1 cellular context compared by ENCODE assay signal in the genomic region with DNA sequence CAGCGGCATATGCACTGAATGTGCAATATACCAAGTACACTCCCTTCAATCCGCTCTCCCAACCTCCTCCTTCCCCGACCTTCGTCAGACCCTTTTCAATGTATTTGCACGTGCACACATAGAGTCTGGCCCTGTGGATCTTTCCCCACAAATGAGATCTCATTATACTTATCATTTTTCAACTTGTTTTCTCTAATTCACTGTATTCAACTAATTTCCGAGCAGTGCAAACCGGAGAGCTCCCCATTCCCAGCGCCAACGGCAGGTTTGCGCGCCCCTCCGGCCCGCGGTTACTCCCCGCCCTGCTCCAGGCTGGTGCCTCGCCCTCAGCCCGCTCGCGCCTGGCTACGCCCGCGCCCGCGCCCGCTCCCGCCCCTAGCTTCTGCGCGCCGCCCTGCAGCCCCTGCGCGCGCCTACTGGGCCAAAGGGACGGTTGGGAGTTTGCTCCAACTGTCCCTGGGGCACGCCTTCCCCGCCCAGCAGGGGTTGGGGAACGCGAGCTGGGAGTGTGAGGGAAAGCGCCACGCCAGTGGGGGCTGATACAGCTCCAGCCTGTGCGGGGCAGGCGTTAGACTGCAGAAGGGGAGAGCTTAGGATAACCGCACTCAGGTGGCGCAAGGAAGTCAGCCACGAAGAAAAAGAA.
TF ChIP-seq lines count a peak whose summit lies in the region.

No MANE protein-coding gene starts in this region.

TF ChIP-seq in HEK293, 187 proteins besides CTCF, POLR2A, EP300 and RAD21 (continued from another document and continues in another):
- TF ChIP-seq, protein P1, sequence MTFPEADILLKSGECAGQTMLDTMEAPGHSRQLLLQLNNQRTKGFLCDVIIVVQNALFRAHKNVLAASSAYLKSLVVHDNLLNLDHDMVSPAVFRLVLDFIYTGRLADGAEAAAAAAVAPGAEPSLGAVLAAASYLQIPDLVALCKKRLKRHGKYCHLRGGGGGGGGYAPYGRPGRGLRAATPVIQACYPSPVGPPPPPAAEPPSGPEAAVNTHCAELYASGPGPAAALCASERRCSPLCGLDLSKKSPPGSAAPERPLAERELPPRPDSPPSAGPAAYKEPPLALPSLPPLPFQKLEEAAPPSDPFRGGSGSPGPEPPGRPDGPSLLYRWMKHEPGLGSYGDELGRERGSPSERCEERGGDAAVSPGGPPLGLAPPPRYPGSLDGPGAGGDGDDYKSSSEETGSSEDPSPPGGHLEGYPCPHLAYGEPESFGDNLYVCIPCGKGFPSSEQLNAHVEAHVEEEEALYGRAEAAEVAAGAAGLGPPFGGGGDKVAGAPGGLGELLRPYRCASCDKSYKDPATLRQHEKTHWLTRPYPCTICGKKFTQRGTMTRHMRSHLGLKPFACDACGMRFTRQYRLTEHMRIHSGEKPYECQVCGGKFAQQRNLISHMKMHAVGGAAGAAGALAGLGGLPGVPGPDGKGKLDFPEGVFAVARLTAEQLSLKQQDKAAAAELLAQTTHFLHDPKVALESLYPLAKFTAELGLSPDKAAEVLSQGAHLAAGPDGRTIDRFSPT (tag by site-specific recombination; IDR thresholded peaks at IDR 0.05): peak; percentile 40; the same call in 1 of the 2 replicates
- TF ChIP-seq, protein P2, sequence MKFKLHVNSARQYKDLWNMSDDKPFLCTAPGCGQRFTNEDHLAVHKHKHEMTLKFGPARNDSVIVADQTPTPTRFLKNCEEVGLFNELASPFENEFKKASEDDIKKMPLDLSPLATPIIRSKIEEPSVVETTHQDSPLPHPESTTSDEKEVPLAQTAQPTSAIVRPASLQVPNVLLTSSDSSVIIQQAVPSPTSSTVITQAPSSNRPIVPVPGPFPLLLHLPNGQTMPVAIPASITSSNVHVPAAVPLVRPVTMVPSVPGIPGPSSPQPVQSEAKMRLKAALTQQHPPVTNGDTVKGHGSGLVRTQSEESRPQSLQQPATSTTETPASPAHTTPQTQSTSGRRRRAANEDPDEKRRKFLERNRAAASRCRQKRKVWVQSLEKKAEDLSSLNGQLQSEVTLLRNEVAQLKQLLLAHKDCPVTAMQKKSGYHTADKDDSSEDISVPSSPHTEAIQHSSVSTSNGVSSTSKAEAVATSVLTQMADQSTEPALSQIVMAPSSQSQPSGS (tag by site-specific recombination; IDR thresholded peaks at IDR 0.05; ENCODE audit: low read depth): no peak
- TF ChIP-seq, protein P3, sequence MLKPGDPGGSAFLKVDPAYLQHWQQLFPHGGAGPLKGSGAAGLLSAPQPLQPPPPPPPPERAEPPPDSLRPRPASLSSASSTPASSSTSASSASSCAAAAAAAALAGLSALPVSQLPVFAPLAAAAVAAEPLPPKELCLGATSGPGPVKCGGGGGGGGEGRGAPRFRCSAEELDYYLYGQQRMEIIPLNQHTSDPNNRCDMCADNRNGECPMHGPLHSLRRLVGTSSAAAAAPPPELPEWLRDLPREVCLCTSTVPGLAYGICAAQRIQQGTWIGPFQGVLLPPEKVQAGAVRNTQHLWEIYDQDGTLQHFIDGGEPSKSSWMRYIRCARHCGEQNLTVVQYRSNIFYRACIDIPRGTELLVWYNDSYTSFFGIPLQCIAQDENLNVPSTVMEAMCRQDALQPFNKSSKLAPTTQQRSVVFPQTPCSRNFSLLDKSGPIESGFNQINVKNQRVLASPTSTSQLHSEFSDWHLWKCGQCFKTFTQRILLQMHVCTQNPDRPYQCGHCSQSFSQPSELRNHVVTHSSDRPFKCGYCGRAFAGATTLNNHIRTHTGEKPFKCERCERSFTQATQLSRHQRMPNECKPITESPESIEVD (tag by site-specific recombination; IDR thresholded peaks at IDR 0.05): no peak
- TF ChIP-seq, protein P4, sequence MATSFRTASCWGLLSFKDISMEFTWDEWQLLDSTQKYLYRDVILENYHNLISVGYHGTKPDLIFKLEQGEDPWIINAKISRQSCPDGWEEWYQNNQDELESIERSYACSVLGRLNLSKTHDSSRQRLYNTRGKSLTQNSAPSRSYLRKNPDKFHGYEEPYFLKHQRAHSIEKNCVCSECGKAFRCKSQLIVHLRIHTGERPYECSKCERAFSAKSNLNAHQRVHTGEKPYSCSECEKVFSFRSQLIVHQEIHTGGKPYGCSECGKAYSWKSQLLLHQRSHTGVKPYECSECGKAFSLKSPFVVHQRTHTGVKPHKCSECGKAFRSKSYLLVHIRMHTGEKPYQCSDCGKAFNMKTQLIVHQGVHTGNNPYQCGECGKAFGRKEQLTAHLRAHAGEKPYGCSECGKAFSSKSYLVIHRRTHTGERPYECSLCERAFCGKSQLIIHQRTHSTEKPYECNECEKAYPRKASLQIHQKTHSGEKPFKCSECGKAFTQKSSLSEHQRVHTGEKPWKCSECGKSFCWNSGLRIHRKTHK (tag by site-specific recombination; IDR thresholded peaks at IDR 0.05): no peak
- peak; percentile 91 for TF ChIP-seq ZNF423 (tag by site-specific recombination; IDR thresholded peaks at IDR 0.05)
- peak; percentile 55 for TF ChIP-seq EGR2 (tag by site-specific recombination; IDR thresholded peaks at IDR 0.05; ENCODE audit: low read depth)
- TF ChIP-seq OSR2 (tag by site-specific recombination; IDR thresholded peaks at IDR 0.05): peak; percentile 37; the same call in 1 of the 2 replicates
- TF ChIP-seq ZNF776 (tag by site-specific recombination; IDR thresholded peaks at IDR 0.05; ENCODE audit: borderline replicate concordance): no peak
- no peak for TF ChIP-seq ZNF354C (tag by site-specific recombination; IDR thresholded peaks at IDR 0.05; ENCODE audit: borderline replicate concordance, low read depth)
- no peak for TF ChIP-seq ZFP69B (tag by site-specific recombination; IDR thresholded peaks at IDR 0.05)
- TF ChIP-seq ZNF654 (tag by site-specific recombination; IDR thresholded peaks at IDR 0.05; ENCODE audit: low read depth): no peak
- TF ChIP-seq, protein P5, sequence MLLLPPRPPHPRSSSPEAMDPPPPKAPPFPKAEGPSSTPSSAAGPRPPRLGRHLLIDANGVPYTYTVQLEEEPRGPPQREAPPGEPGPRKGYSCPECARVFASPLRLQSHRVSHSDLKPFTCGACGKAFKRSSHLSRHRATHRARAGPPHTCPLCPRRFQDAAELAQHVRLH (tag by site-specific recombination; IDR thresholded peaks at IDR 0.05): no peak
- TF ChIP-seq, protein P6, sequence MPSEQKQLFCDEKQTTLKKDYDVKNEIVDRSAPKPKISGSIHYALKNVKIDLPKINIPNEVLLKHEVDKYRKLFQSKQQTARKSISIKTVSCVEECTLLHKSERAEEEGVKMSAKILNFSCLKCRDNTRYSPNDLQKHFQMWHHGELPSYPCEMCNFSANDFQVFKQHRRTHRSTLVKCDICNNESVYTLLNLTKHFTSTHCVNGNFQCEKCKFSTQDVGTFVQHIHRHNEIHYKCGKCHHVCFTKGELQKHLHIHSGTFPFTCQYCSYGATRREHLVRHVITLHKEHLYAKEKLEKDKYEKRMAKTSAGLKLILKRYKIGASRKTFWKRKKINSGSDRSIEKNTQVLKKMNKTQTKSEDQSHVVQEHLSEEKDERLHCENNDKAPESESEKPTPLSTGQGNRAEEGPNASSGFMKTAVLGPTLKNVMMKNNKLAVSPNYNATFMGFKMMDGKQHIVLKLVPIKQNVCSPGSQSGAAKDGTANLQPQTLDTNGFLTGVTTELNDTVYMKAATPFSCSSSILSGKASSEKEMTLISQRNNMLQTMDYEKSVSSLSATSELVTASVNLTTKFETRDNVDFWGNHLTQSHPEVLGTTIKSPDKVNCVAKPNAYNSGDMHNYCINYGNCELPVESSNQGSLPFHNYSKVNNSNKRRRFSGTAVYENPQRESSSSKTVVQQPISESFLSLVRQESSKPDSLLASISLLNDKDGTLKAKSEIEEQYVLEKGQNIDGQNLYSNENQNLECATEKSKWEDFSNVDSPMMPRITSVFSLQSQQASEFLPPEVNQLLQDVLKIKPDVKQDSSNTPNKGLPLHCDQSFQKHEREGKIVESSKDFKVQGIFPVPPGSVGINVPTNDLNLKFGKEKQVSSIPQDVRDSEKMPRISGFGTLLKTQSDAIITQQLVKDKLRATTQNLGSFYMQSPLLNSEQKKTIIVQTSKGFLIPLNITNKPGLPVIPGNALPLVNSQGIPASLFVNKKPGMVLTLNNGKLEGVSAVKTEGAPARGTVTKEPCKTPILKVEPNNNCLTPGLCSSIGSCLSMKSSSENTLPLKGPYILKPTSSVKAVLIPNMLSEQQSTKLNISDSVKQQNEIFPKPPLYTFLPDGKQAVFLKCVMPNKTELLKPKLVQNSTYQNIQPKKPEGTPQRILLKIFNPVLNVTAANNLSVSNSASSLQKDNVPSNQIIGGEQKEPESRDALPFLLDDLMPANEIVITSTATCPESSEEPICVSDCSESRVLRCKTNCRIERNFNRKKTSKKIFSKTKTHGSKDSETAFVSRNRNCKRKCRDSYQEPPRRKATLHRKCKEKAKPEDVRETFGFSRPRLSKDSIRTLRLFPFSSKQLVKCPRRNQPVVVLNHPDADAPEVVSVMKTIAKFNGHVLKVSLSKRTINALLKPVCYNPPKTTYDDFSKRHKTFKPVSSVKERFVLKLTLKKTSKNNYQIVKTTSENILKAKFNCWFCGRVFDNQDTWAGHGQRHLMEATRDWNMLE (tag by site-specific recombination; conservative IDR thresholded peaks at IDR 0.05; ENCODE audit: low read depth): no peak
- no peak for TF ChIP-seq BCL11A (tag by site-specific recombination; IDR thresholded peaks at IDR 0.05; ENCODE audit: low read depth)
- TF ChIP-seq KLF7 (tag by site-specific recombination; IDR thresholded peaks at IDR 0.05; ENCODE audit: borderline replicate concordance): peak; percentile 48; the same call in 1 of the 2 replicates
- TF ChIP-seq, protein P7, sequence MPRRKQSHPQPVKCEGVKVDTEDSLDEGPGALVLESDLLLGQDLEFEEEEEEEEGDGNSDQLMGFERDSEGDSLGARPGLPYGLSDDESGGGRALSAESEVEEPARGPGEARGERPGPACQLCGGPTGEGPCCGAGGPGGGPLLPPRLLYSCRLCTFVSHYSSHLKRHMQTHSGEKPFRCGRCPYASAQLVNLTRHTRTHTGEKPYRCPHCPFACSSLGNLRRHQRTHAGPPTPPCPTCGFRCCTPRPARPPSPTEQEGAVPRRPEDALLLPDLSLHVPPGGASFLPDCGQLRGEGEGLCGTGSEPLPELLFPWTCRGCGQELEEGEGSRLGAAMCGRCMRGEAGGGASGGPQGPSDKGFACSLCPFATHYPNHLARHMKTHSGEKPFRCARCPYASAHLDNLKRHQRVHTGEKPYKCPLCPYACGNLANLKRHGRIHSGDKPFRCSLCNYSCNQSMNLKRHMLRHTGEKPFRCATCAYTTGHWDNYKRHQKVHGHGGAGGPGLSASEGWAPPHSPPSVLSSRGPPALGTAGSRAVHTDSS (tag by site-specific recombination; IDR thresholded peaks at IDR 0.05): no peak
- no peak for TF ChIP-seq ZNF366 (tag by site-specific recombination; conservative IDR thresholded peaks at IDR 0.05)
- TF ChIP-seq, protein P8, sequence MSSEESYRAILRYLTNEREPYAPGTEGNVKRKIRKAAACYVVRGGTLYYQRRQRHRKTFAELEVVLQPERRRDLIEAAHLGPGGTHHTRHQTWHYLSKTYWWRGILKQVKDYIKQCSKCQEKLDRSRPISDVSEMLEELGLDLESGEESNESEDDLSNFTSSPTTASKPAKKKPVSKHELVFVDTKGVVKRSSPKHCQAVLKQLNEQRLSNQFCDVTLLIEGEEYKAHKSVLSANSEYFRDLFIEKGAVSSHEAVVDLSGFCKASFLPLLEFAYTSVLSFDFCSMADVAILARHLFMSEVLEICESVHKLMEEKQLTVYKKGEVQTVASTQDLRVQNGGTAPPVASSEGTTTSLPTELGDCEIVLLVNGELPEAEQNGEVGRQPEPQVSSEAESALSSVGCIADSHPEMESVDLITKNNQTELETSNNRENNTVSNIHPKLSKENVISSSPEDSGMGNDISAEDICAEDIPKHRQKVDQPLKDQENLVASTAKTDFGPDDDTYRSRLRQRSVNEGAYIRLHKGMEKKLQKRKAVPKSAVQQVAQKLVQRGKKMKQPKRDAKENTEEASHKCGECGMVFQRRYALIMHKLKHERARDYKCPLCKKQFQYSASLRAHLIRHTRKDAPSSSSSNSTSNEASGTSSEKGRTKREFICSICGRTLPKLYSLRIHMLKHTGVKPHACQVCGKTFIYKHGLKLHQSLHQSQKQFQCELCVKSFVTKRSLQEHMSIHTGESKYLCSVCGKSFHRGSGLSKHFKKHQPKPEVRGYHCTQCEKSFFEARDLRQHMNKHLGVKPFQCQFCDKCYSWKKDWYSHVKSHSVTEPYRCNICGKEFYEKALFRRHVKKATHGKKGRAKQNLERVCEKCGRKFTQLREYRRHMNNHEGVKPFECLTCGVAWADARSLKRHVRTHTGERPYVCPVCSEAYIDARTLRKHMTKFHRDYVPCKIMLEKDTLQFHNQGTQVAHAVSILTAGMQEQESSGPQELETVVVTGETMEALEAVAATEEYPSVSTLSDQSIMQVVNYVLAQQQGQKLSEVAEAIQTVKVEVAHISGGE (tag by site-specific recombination; conservative IDR thresholded peaks at IDR 0.05; ENCODE audit: low read depth): no peak
- TF ChIP-seq, protein P9, sequence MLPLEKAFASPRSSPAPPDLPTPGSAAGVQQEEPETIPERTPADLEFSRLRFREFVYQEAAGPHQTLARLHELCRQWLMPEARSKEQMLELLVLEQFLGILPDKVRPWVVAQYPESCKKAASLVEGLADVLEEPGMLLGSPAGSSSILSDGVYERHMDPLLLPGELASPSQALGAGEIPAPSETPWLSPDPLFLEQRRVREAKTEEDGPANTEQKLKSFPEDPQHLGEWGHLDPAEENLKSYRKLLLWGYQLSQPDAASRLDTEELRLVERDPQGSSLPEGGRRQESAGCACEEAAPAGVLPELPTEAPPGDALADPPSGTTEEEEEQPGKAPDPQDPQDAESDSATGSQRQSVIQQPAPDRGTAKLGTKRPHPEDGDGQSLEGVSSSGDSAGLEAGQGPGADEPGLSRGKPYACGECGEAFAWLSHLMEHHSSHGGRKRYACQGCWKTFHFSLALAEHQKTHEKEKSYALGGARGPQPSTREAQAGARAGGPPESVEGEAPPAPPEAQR (tag by site-specific recombination; IDR thresholded peaks at IDR 0.05): no peak
- TF ChIP-seq ZNF501 (tag by site-specific recombination; IDR thresholded peaks at IDR 0.05): peak; percentile 19; the same call in 1 of the 2 replicates
- TF ChIP-seq, protein P10, sequence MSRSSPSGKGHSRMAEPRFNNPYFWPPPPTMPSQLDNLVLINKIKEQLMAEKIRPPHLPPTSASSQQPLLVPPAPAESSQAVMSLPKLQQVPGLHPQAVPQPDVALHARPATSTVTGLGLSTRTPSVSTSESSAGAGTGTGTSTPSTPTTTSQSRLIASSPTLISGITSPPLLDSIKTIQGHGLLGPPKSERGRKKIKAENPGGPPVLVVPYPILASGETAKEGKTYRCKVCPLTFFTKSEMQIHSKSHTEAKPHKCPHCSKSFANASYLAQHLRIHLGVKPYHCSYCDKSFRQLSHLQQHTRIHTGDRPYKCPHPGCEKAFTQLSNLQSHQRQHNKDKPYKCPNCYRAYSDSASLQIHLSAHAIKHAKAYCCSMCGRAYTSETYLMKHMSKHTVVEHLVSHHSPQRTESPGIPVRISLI (tag by site-specific recombination; IDR thresholded peaks at IDR 0.05): no peak
- no peak for TF ChIP-seq ZNF843 (tag by site-specific recombination; IDR thresholded peaks at IDR 0.05)
- peak; percentile 80 for TF ChIP-seq ZBTB20 (tag by site-specific recombination; IDR thresholded peaks at IDR 0.05)
- no peak for TF ChIP-seq ZNF132 (tag by site-specific recombination; IDR thresholded peaks at IDR 0.05; ENCODE audit: borderline replicate concordance)
- peak; percentile 79 for TF ChIP-seq GLIS2 (tag by site-specific recombination; IDR thresholded peaks at IDR 0.05)
- peak; percentile 85 for TF ChIP-seq ZBTB17 (tag by site-specific recombination; IDR thresholded peaks at IDR 0.05)
- TF ChIP-seq, protein P11, sequence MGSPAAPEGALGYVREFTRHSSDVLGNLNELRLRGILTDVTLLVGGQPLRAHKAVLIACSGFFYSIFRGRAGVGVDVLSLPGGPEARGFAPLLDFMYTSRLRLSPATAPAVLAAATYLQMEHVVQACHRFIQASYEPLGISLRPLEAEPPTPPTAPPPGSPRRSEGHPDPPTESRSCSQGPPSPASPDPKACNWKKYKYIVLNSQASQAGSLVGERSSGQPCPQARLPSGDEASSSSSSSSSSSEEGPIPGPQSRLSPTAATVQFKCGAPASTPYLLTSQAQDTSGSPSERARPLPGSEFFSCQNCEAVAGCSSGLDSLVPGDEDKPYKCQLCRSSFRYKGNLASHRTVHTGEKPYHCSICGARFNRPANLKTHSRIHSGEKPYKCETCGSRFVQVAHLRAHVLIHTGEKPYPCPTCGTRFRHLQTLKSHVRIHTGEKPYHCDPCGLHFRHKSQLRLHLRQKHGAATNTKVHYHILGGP (tag by site-specific recombination; IDR thresholded peaks at IDR 0.05): no peak
- peak; percentile 86 for TF ChIP-seq ZFHX2 (tag by site-specific recombination; conservative IDR thresholded peaks at IDR 0.05)
